ENCODE assay signal across 1 cellular context in the genomic region with DNA sequence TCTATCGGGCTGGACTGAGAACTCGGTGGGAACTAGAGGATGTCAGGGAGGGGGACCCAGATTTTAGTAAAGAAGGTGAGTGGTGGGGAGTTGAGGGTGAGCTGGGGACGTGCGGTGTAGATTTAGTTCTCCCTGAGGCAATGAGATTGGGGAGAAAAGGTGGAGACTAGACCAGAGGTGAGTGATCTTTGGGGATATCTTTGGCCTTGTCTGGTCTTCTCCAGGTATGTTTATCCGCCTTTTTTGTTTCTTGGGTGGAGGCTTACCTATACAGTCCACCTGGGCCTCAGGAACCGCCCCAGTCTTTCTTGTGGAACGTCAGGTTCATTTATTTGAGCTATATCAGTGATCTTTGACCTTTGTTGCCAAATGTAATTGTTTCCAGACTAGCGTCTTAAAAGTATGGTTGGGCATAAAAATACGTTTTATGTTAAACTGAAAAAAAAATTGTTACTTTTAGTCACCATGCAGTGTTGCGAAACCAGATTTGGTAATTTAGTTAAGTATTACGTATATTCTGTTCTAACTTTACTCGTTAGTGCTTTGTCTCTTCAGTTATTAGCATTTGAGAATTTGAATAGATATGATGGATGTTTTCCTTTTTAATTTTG.
A peak's percentile ranks its signal among the peaks of the same experiment; 100 is the strongest.
TF ChIP-seq lines count a peak whose summit lies in the region.

No MANE protein-coding gene starts in this region.

TF ChIP-seq in H1, 55 proteins besides CTCF, POLR2A, EP300 and RAD21:
- TF ChIP-seq BRCA1 (IDR thresholded peaks at IDR 0.05; ENCODE audit: low read depth, low read length) = no peak
- no peak for TF ChIP-seq NRF1 (IDR thresholded peaks at IDR 0.05; ENCODE audit: low read depth, low read length)
- no peak for TF ChIP-seq CHD1 (IDR thresholded peaks at IDR 0.05; ENCODE audit: low read depth, low read length)
- no peak for TF ChIP-seq SIN3A (conservative IDR thresholded peaks at IDR 0.05 in 1 of 2, IDR thresholded peaks at IDR 0.05 in 1 of 2; ENCODE audit: low read depth in 1 of 2, low read length in 2 of 2)
- no peak for TF ChIP-seq BCL11A (IDR thresholded peaks at IDR 0.05; ENCODE audit: low read depth in 2 of 2, low read length in 2 of 2)
- no peak for TF ChIP-seq GABPA (IDR thresholded peaks at IDR 0.05; ENCODE audit: borderline replicate concordance, insufficient read depth, low read length)
- peak; percentile 8 for TF ChIP-seq KDM4A (IDR thresholded peaks at IDR 0.05; ENCODE audit: low read depth, low read length, severe bottlenecking)
- TF ChIP-seq ZNF274 (IDR thresholded peaks at IDR 0.05; ENCODE audit: borderline replicate concordance, extremely low read depth, low read length) = no peak
- TF ChIP-seq SP4 (IDR thresholded peaks at IDR 0.05; ENCODE audit: low read length) = no peak
- TF ChIP-seq CHD2 (IDR thresholded peaks at IDR 0.05; ENCODE audit: low read length) = no peak
- TF ChIP-seq CBX5 (IDR thresholded peaks at IDR 0.05; ENCODE audit: low read depth, low read length) = no peak
- no peak for TF ChIP-seq SUZ12 (IDR thresholded peaks at IDR 0.05; ENCODE audit: low read length)
- TF ChIP-seq POLR2AphosphoS5 (IDR thresholded peaks at IDR 0.05; ENCODE audit: low read depth, low read length) = no peak
- no peak for TF ChIP-seq RNF2 (IDR thresholded peaks at IDR 0.05; ENCODE audit: borderline replicate concordance, low read depth, low read length, missing control alignments, poor library complexity, severe bottlenecking)
- TF ChIP-seq POU5F1 (IDR thresholded peaks at IDR 0.05; ENCODE audit: low read depth, low read length) = no peak
- TF ChIP-seq FOSL1 (IDR thresholded peaks at IDR 0.05; ENCODE audit: insufficient read depth, low read depth, low read length) = no peak
- no peak for TF ChIP-seq ATF2 (IDR thresholded peaks at IDR 0.05; ENCODE audit: low read length)
- TF ChIP-seq TAF1 (IDR thresholded peaks at IDR 0.05; ENCODE audit: low read depth, low read length) = no peak
- TF ChIP-seq SAP30 (IDR thresholded peaks at IDR 0.05; ENCODE audit: insufficient read depth, insufficient replicate concordance, low read length) = peak; percentile 63
- no peak for TF ChIP-seq CREB1 (IDR thresholded peaks at IDR 0.05)
- TF ChIP-seq BACH1 (IDR thresholded peaks at IDR 0.05; ENCODE audit: low read length) = no peak
- no peak for TF ChIP-seq ASH2L (IDR thresholded peaks at IDR 0.05; ENCODE audit: low read length)
- TF ChIP-seq CEBPB (IDR thresholded peaks at IDR 0.05; ENCODE audit: low read depth, low read length) = 0 out of 2 replicates have a peak, but pooled peaks have one; percentile 42
- no peak for TF ChIP-seq CHD7 (IDR thresholded peaks at IDR 0.05; ENCODE audit: insufficient replicate concordance, low read length)
